9 cellular contexts compared by ENCODE assay signal in genomic region chr4:38759077-38759789, GRCh38. TPM values are rescaled to one million over a fixed set of nuclear protein-coding genes. Genes with fewer than 3 reads are reported as not detected.
A peak's percentile ranks its signal among the peaks of the same experiment; 100 is the strongest.
DNase-seq lines count a peak whose midpoint lies in the region; ATAC-seq and TF ChIP-seq lines count a peak whose summit lies in the region.
"Had no signal": no experiment of that assay in that cellular context is flagged by ENCODE, and none has a peak within 500 bp of the region (broad histone marks: within the 10 kb centered on the region; RNA-seq: fewer than 3 reads in every experiment).

No MANE protein-coding gene starts in this region.

- no peaks in the 10 kb centered on the region for H4K20me1 ChIP-seq in MM.1S (ENCODE audit: insufficient read depth, low read length)

- no peaks in the 10 kb centered on the region for H3K4me1 ChIP-seq in MM.1S (ENCODE audit: low read length)

- H3K4me1 Mint-ChIP-seq in central memory CD8-positive, alpha-beta T cell = peaks cover 5% of the 10 kb centered on the region

- H3K9ac ChIP-seq in MM.1S (ENCODE audit: low read length) = no peak overlapping the region

- H3F3A ChIP-seq in MM.1S (ENCODE audit: insufficient read depth, low read length) = no peaks in the 10 kb centered on the region

- no peak overlapping the region for H2AFZ ChIP-seq in MM.1S (ENCODE audit: low read length)

- H3K36me3 ChIP-seq in MM.1S (replicated peaks; ENCODE audit: insufficient read depth, low read length) = no peaks in the 10 kb centered on the region
- no peaks in the 10 kb centered on the region for H3K36me3 ChIP-seq in kidney epithelial cell (ENCODE audit: control insufficient read depth, insufficient read depth, low read length)

- no peak overlapping the region for H3K4me2 ChIP-seq in MM.1S (ENCODE audit: low read depth, low read length)

- peak; percentile 55 for TF ChIP-seq CTCF in MM.1S (IDR thresholded peaks at IDR 0.05; ENCODE audit: low read length)
- peak; percentile 63 for TF ChIP-seq CTCF in kidney epithelial cell (IDR thresholded peaks at IDR 0.05; ENCODE audit: insufficient read depth, low read length, poor library complexity, severe bottlenecking)

- no peaks in the 10 kb centered on the region for H3K9me3 Mint-ChIP-seq in central memory CD8-positive, alpha-beta T cell

- H3K27ac Mint-ChIP-seq in central memory CD8-positive, alpha-beta T cell (ENCODE audit: low read depth) = no peak overlapping the region

- H3K27ac ChIP-seq in MM.1S (ENCODE audit: low read length) = no peak overlapping the region

- DNase-seq in ELF-1 (ENCODE audit: low read depth, low spot score) (peak; percentile 72), MM.1S (peak; percentile 65), kidney epithelial cell (ENCODE audit: low read depth) (no peak), NCI-H1048 (lab: John Stamatoyannopoulos, UW) (no peak)
- DNase-seq in central memory CD8-positive, alpha-beta T cell (ENCODE audit: low spot score in 2 of 2) = peak; percentile 21 to 48
- peak; percentile 23 to 38 (median 30) for DNase-seq in stimulated activated CD4-positive, alpha-beta T cell treated with anti-CD3 and anti-CD28 coated beads, Interleukin-1b, Interleukin-23, amount 100 ng/mL, for 24 hours (ENCODE audit: low read depth in 4 of 4, low spot score in 1 of 4)

- peak; percentile 54 to 58 for ATAC-seq in activated CD4-positive, CD25-positive, alpha-beta regulatory T cell treated with anti-CD3 and anti-CD28 coated beads, Interleukin-2, amount 50 U/mL, for 24 hours
- no peak for ATAC-seq in central memory CD8-positive, alpha-beta T cell (replicated peaks; ENCODE audit: extremely low read depth, poor library complexity, severe bottlenecking)
- no peak for ATAC-seq in GM18517 (IDR thresholded peaks at IDR 0.05; ENCODE audit: unreplicated experiment)

- H3K9me2 ChIP-seq in MM.1S (replicated peaks; ENCODE audit: insufficient read depth, low read length) = no peaks in the 10 kb centered on the region

- H3K4me3 Mint-ChIP-seq in central memory CD8-positive, alpha-beta T cell = no peak overlapping the region

- H3K4me3 ChIP-seq in MM.1S (ENCODE audit: low read length) (no peak overlapping the region), kidney epithelial cell (ENCODE audit: low read depth, low read length) (no peak overlapping the region)

- H3K9me3 ChIP-seq in MM.1S (replicated peaks; ENCODE audit: insufficient read depth, low read length) = no peaks in the 10 kb centered on the region

- H3K36me3 Mint-ChIP-seq in central memory CD8-positive, alpha-beta T cell (ENCODE audit: insufficient read depth) = peaks cover 2% of the 10 kb centered on the region

- no peaks in the 10 kb centered on the region for H3K79me2 ChIP-seq in MM.1S (ENCODE audit: low read length)

- peaks cover 9% of the 10 kb centered on the region for H3K27me3 Mint-ChIP-seq in central memory CD8-positive, alpha-beta T cell

- no peaks in the 10 kb centered on the region for H3K27me3 ChIP-seq in MM.1S (replicated peaks; ENCODE audit: insufficient read depth, low read length)
- no peaks in the 10 kb centered on the region for H3K27me3 ChIP-seq in kidney epithelial cell (ENCODE audit: control insufficient read depth, insufficient read depth, low read length)

RNA-seq across cellular contexts. Expression of gene TLR10, which starts 23.6 kb away (rescaled TPM):
- not detected in 2 replicates for total RNA-seq in kidney epithelial cell
- total RNA-seq: dermis microvascular lymphatic vessel endothelial cell had no signal

RNA-seq across cellular contexts. Expression of gene TLR1, which starts 45.4 kb away (rescaled TPM):
- total RNA-seq in kidney epithelial cell = 0.67 and 0.89 TPM in 2 replicates

Comparison
In these comparisons a context has a peak if more than half of its experiments do, and no peak if none do; other contexts are left out.
1. DNase-seq: peak in ELF-1 (single experiment), MM.1S (single experiment), central memory CD8-positive, alpha-beta T cell (2 of 2) and stimulated activated CD4-positive, alpha-beta T cell treated with anti-CD3 and anti-CD28 coated beads, Interleukin-1b, Interleukin-23, amount 100 ng/mL, for 24 hours (4 of 4); none in kidney epithelial cell (single experiment) and NCI-H1048 (single experiment).
2. ATAC-seq: peak in activated CD4-positive, CD25-positive, alpha-beta regulatory T cell treated with anti-CD3 and anti-CD28 coated beads, Interleukin-2, amount 50 U/mL, for 24 hours (2 of 2); none in central memory CD8-positive, alpha-beta T cell (single experiment) and GM18517 (single experiment).